In the genomic region with DNA sequence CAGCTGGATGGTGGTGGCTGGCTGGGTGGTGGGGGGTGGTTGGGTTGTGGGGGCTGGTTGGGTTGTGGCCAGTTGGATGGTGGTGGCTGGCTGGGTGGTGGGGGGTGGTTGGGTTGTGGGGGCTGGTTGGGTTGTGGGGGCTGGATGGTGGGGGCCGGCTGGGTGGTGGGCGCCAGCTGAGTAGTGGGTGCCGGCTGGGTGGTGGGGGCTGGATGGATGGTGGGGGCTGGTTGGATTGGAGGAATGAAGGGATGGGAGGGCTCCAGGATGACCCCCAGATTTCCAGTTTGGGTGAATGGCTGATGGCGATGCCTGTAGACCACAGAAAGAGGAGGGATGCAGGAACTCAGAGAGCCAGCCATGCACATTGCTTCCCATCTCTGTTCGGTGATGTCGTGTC, we compare ENCODE assay signal across 21 cellular contexts. TPM values are rescaled to one million over a fixed set of nuclear protein-coding genes. Genes with fewer than 3 reads are reported as not detected.
"Had no signal": no experiment of that assay in that cellular context is flagged by ENCODE, and none has a peak within 500 bp of the region (broad histone marks: within the 10 kb centered on the region; RNA-seq: fewer than 3 reads in every experiment).

No MANE protein-coding gene starts in this region.

- H3K27ac ChIP-seq: upper lobe of left lung had no signal

- H3K4me1 ChIP-seq: upper lobe of left lung had no signal

- H3K36me3 ChIP-seq: upper lobe of left lung had no signal

- H3K4me3 ChIP-seq: lung, smooth muscle cell, upper lobe of left lung had no signal

- DNase-seq: activated CD4-positive, alpha-beta T cell treated with anti-CD3 and anti-CD28 coated beads, Interleukin-2, amount 10 ng/mL, durations not matched to agents 7 days and 5 days; activated gamma-delta T cell; activated naive CD8-positive, alpha-beta T cell treated with anti-CD3 and anti-CD28 coated beads for 36 hours; anterior cingulate cortex; cerebellar nuclear complex; hippocampal formation; kidney glomerular epithelial cell; nucleus accumbens; right cardiac atrium; stimulated activated CD4-positive, alpha-beta T cell treated with anti-CD3 and anti-CD28 coated beads, Interleukin-1b, Interleukin-23, amount 100 ng/mL, for 48 hours; stimulated activated naive CD4-positive, alpha-beta T cell; substantia nigra; T1000 had no signal

- H3K4me2 ChIP-seq: smooth muscle cell had no signal

- ATAC-seq: naive thymus-derived CD4-positive, alpha-beta T cell; right cardiac atrium; T-cell had no signal

- H3K27me3 ChIP-seq: upper lobe of left lung had no signal

RNA-seq across cellular contexts. Expression of a gene that starts 26.8 kb away (rescaled TPM):
- total RNA-seq: activated CD4-positive, alpha-beta T cell treated with anti-CD3 and anti-CD28 coated beads, Interleukin-2, amount 10 ng/mL, durations not matched to agents 7 days and 5 days; activated naive CD8-positive, alpha-beta T cell treated with anti-CD3 and anti-CD28 coated beads for 36 hours; dermis microvascular lymphatic vessel endothelial cell; mononuclear cell; naive thymus-derived CD4-positive, alpha-beta T cell; progenitor cell of endocrine pancreas; smooth muscle cell; T-cell had no signal
- polyA plus RNA-seq: naive thymus-derived CD4-positive, alpha-beta T cell; smooth muscle cell had no signal
